8 cellular contexts compared by ENCODE assay signal in the genomic region with DNA sequence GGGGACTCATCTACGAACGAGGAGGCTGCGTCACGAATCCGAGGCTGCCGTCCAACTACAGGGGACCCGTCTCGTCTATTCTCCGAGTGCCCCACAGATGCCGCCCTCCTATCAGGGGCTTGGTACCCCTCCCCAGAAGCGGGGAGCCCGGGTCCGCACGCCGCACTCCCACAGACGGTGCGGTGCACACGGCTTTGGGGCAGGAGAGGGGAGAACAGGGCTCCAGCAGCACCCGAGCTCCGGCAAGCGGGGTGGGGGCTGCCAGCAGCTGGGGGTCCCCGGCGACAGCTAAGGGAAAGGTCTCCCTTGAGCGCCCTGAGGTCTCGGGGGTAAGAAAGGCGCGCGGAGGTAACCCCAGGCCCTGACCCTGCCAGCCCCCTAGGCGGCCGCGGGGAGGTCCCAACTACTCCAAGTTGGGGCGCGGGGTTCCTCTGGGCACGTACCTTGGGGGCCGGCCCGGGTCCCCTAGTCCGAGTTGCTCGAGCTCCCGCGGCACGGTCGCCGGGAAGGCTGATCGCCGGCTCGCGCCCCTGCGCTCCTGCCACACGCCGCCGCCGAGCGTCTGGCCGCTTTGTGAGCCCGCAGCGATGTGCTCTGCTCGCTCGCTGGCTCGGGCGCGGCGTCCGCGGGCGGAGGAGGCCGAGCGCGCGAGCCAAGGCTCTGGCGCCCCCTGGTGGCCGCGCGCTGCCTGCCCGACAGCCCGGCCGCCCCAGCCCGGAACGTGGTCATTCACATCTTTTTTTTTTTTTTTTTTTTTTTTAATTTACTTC. TPM values are rescaled to one million over a fixed set of nuclear protein-coding genes. Genes with fewer than 3 reads are reported as not detected.
DNase-seq lines count a peak whose midpoint lies in the region; ATAC-seq and TF ChIP-seq lines count a peak whose summit lies in the region.

A gene (minus strand): TSS at position 591 of the 770 bp plus-strand sequence.

- H3K4me3 ChIP-seq in HL-60 (replicated peaks; ENCODE audit: insufficient read depth, low read length) (no peak within 1 kb of the TSS; the same call in 1 of the 2 replicates), Panc1 (ENCODE audit: low read depth in 2 of 2, low read length in 2 of 2) (peak within 1 kb of the TSS; percentile 24 to 48), gastroesophageal sphincter (peak within 1 kb of the TSS; percentile 46 to 62), neutrophil (ENCODE audit: low read depth in 1 of 2, low read length in 1 of 2) (no peak within 1 kb of the TSS)

- H3K4me1 ChIP-seq in Panc1 (ENCODE audit: control insufficient read depth, insufficient read depth, low read length) (no peaks in the 10 kb centered on the region), gastroesophageal sphincter (peaks cover 0 to 13% (median 3%) of the 10 kb centered on the region in 3 donors), neutrophil (ENCODE audit: control insufficient read depth in 1 of 2, insufficient read depth in 1 of 2, low read depth in 1 of 2, low read length in 1 of 2) (peaks cover 0 to 4% of the 10 kb centered on the region in 2 experiments)

- no peak within 1 kb of the TSS for H3K27ac ChIP-seq in HL-60 (replicated peaks)
- H3K27ac ChIP-seq in Panc1 (ENCODE audit: low read length), result no peak within 1 kb of the TSS
- peak within 1 kb of the TSS in 2 of 4 donors; percentile 51 to 63 for H3K27ac ChIP-seq in gastroesophageal sphincter
- no peak within 1 kb of the TSS for H3K27ac ChIP-seq in neutrophil
- peak within 1 kb of the TSS; percentile 79 for H3K27ac ChIP-seq in temporal lobe (ENCODE audit: low read depth, low read length)

- H3K27me3 ChIP-seq in HL-60 (ENCODE audit: insufficient read depth, poor library complexity, severe bottlenecking) (no peaks in the 10 kb centered on the region), Panc1 (ENCODE audit: control insufficient read depth, insufficient read depth, low read length) (no peaks in the 10 kb centered on the region; the same call in 1 of the 2 replicates), gastroesophageal sphincter (peaks cover 51% of the 10 kb centered on the region), neutrophil (peaks cover 69% of the 10 kb centered on the region)

- no peak for TF ChIP-seq EP300 in gastroesophageal sphincter (IDR thresholded peaks at IDR 0.05)

- TF ChIP-seq CTCF in HL-60 (IDR thresholded peaks at IDR 0.05; ENCODE audit: insufficient read depth, low read length) (no peak), Panc1 (IDR thresholded peaks at IDR 0.05) (peak; percentile 95), gastroesophageal sphincter (IDR thresholded peaks at IDR 0.05) (peak; percentile 67 to 96 (median 84)), neutrophil (IDR thresholded peaks at IDR 0.05) (peak; percentile 32)

- no TSS peak for BruUV-seq in Panc1 (replicated peaks; lab: Mats Ljungman, UMichigan)

- CTCF ChIA-PET in Panc1 (lab: Charles Lee), result no interaction called here

- POLR2A ChIA-PET in Panc1 (lab: Charles Lee), result no interaction called here

- H3K9me3 ChIP-seq in Panc1 (ENCODE audit: control insufficient read depth, insufficient read depth, low read depth, low read length) (no peaks in the 10 kb centered on the region), gastroesophageal sphincter (no peaks in the 10 kb centered on the region), neutrophil (no peaks in the 10 kb centered on the region)

- no peaks in the 10 kb centered on the region for H3K36me3 ChIP-seq in Panc1 (ENCODE audit: control insufficient read depth, insufficient read depth, low read length)
- H3K36me3 ChIP-seq in gastroesophageal sphincter, result no peaks in the 10 kb centered on the region
- H3K36me3 ChIP-seq in neutrophil, result no peaks in the 10 kb centered on the region

- WGBS in gastroesophageal sphincter (ENCODE audit: low coverage in 1 of 2), 2 donors, result 1% methylated on average over 26 of the region's 78 CpGs; no CpG with 5 or more reads in 1 of the 2 donors

- ATAC-seq in GM19468 (IDR thresholded peaks at IDR 0.05; ENCODE audit: extremely low read depth, unreplicated experiment) (peak; percentile 92), Panc1 (peak; percentile 99), gastroesophageal sphincter (peak; percentile 93)

- DNase-seq in Caki2 (ENCODE audit: low read depth) (peak; percentile 75), HL-60 (ENCODE audit: low read depth in 1 of 2, low spot score in 1 of 2) (peak; percentile 14 to 20), Panc1 (ENCODE audit: low read depth, low spot score) (no peak)
- peak; percentile 16 for DNase-seq in activated gamma-delta T cell treated with anti-CD3 and anti-CD28 coated beads, Interleukin-2, amount 50 U/mL, for 16 hours (ENCODE audit: low read depth)

- peak in 1 of 2 donors; percentile 32 for TF ChIP-seq POLR2A in gastroesophageal sphincter (IDR thresholded peaks at IDR 0.05)

- intact Hi-C loops in Panc1 (cut with micrococcal nuclease; ENCODE audit: unreplicated experiment), result loop anchor here (2.0 to 5.0 kb wide), 3 partner anchors 157 to 697 kb away; no protein-coding TSS in a partner anchor

- in situ Hi-C loops in Caki2 (cut with HindIII; ENCODE audit: low pct_unique_long_range_greater_than_20kb, low sequenced_read_pairs), result no loop called here
- in situ Hi-C loops in Panc1 (cut with HindIII; ENCODE audit: low pct_unique_long_range_greater_than_20kb, low sequenced_read_pairs), result no loop called here

RNA-seq across cellular contexts. Expression of the gene that starts here (rescaled TPM):
- total RNA-seq in Caki2 (2014; rRNA removed; shearing (Covaris generic); ENCODE audit: low replicate concordance), result 22.4 and 25.6 TPM in 2 replicates
- 15.6 TPM for total RNA-seq in Panc1 (2021; ENCODE audit: unreplicated experiment)
- 11.3 TPM for polyA plus RNA-seq in Panc1 (2012; ENCODE audit: insufficient read length)
- 10 to 100 TPM; 46.5 to 52.7 (median 51.4) TPM for total RNA-seq in gastroesophageal sphincter
- total RNA-seq in temporal lobe, result 93.4 TPM

Comparison
In these comparisons a context has a peak if more than half of its experiments do, and no peak if none do; other contexts are left out.
1. H3K4me3 ChIP-seq: peak in Panc1 (2 of 2) and gastroesophageal sphincter (2 of 2); none in HL-60 (single experiment) and neutrophil (0 of 2).
2. Peak in every context shown above with its lines, with median percentiles within 50 percentile points of each other: ATAC-seq.